Comparison of ENCODE assay signal across 21 cellular contexts in the genomic region with DNA sequence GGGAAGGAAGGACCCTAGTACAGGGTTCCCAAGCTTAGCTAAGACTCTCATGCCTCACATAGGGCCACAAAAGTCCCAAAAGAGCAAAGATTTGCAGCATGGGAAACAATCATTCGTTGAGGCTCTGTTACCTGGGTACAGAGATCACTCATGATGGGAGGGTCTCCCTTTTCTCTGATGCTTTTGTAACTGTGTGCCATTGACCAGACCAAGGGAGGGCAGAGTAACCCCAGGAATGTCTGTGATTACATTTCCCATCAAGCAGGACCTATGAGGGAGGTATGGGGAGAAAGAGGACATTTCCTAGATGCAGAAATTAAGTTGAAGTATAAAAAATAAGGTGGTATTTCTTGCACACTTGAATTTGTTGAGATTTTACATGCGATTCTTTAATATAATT. TPM values are rescaled to one million over a fixed set of nuclear protein-coding genes. Genes with fewer than 3 reads are reported as not detected.
DNase-seq lines count a peak whose midpoint lies in the region; FAIRE-seq and TF ChIP-seq lines count a peak whose summit lies in the region.
"Had no signal": no experiment of that assay in that cellular context is flagged by ENCODE, and none has a peak within 500 bp of the region (broad histone marks: within the 10 kb centered on the region; RNA-seq: fewer than 3 reads in every experiment).

No MANE protein-coding gene starts in this region.

- H3K27me3 Mint-ChIP-seq in neural progenitor cell (ENCODE audit: insufficient read depth, low read depth) = peaks cover 3% of the 10 kb centered on the region
- H3K27me3 Mint-ChIP-seq: CD4-positive, alpha-beta T cell had no signal

- H4K20me1 ChIP-seq in neural progenitor cell (ENCODE audit: low read depth) (no peaks in the 10 kb centered on the region), GM23248 (ENCODE audit: insufficient read depth) (no peaks in the 10 kb centered on the region)
- H4K20me1 ChIP-seq: BLaER1 treated with 17β-estradiol and CSF1 and Interleukin-3, amounts not matched to agents 10 nM and 100 nM had no signal

- H3K4me2 ChIP-seq in neural progenitor cell (no peak overlapping the region), GM23248 (ENCODE audit: unreplicated experiment) (no peak overlapping the region)
- H3K4me2 ChIP-seq: BLaER1 treated with 17β-estradiol and CSF1 and Interleukin-3, amounts not matched to agents 10 nM and 100 nM had no signal

- DNase-seq in DMS 273 (lab: John Stamatoyannopoulos, UW; ENCODE audit: unreplicated experiment) (peak; percentile 9), DMS 273 treated with DMSO at 0.1 percent for 48 hours (lab: John Stamatoyannopoulos, UW) (no peak), HTR-8/SVneo (ENCODE audit: insufficient read length, low spot score) (no peak), SK-N-MC (ENCODE audit: low read depth, low spot score) (no peak), neural progenitor cell (ENCODE audit: low spot score) (no peak), HuH-7 (ENCODE audit: low spot score) (no peak), GM23248 (no peak)
- DNase-seq in NK-92 treated with Interleukin-12 subunit alpha and Interleukin-12 subunit beta, amount 100 ng/mL, for 24 hours (lab: John Stamatoyannopoulos, UW) = no peak
- DNase-seq: AML-193; BE2C; CD4-positive, alpha-beta T cell; CD8-positive, alpha-beta memory T cell; DMS153; DND-41; HCEC 1CT had no signal

- no peak overlapping the region for H3K9ac ChIP-seq in SK-N-MC (ENCODE audit: insufficient read length)
- no peak overlapping the region for H3K9ac ChIP-seq in neural progenitor cell
- no peak overlapping the region for H3K9ac ChIP-seq in GM23248
- H3K9ac ChIP-seq: BLaER1 treated with 17β-estradiol and CSF1 and Interleukin-3, amounts not matched to agents 10 nM and 100 nM had no signal

- in situ Hi-C loops in GM23248 (cut with MboI) = no loop called here

- H3F3A ChIP-seq in neural progenitor cell (ENCODE audit: low read depth) (peaks cover 6% of the 10 kb centered on the region), GM23248 (ENCODE audit: insufficient read depth) (no peaks in the 10 kb centered on the region)

- no peaks in the 10 kb centered on the region for H3K79me2 ChIP-seq in neural progenitor cell (ENCODE audit: low read depth)
- H3K79me2 ChIP-seq in GM23248 (ENCODE audit: insufficient read depth) = no peaks in the 10 kb centered on the region

- H3K36me3 ChIP-seq in SK-N-MC (ENCODE audit: insufficient read depth, low read length) (no peaks in the 10 kb centered on the region), neural progenitor cell (no peaks in the 10 kb centered on the region), GM23248 (ENCODE audit: low read depth) (no peaks in the 10 kb centered on the region)
- H3K36me3 ChIP-seq: BE2C; BLaER1 treated with 17β-estradiol and CSF1 and Interleukin-3, amounts not matched to agents 10 nM and 100 nM had no signal

- no peak for TF ChIP-seq CTCF in neural progenitor cell (IDR thresholded peaks at IDR 0.05)

- peak overlapping the region; percentile 39 for H2AFZ ChIP-seq in neural progenitor cell (replicated peaks)
- no peak overlapping the region for H2AFZ ChIP-seq in GM23248

- H3K27ac Mint-ChIP-seq in neural progenitor cell = no peak overlapping the region
- H3K27ac Mint-ChIP-seq: CD14-positive monocyte; CD4-positive, alpha-beta T cell had no signal

- H3K4me1 ChIP-seq in neural progenitor cell = no peaks in the 10 kb centered on the region
- H3K4me1 ChIP-seq in GM23248 (ENCODE audit: insufficient read depth) = no peaks in the 10 kb centered on the region
- H3K4me1 ChIP-seq: BE2C; BLaER1 treated with 17β-estradiol and CSF1 and Interleukin-3, amounts not matched to agents 10 nM and 100 nM had no signal

- H3K9me2 ChIP-seq in GM23248 (ENCODE audit: insufficient read depth) = no peaks in the 10 kb centered on the region

- H3K9me3 ChIP-seq in SK-N-MC (ENCODE audit: low read depth, low read length) = no peaks in the 10 kb centered on the region
- no peaks in the 10 kb centered on the region for H3K9me3 ChIP-seq in neural progenitor cell (ENCODE audit: low read depth)
- no peaks in the 10 kb centered on the region for H3K9me3 ChIP-seq in GM23248 (ENCODE audit: low read depth)
- H3K9me3 ChIP-seq: BE2C; BLaER1 treated with 17β-estradiol and CSF1 and Interleukin-3, amounts not matched to agents 10 nM and 100 nM had no signal

- no peaks in the 10 kb centered on the region for H3K36me3 Mint-ChIP-seq in neural progenitor cell
- H3K36me3 Mint-ChIP-seq: CD14-positive monocyte; CD8-positive, alpha-beta memory T cell had no signal

- H3K27ac ChIP-seq in SK-N-MC = peak overlapping the region; percentile 60; the same call in 1 of the 2 replicates
- H3K27ac ChIP-seq in neural progenitor cell = no peak overlapping the region
- no peak overlapping the region for H3K27ac ChIP-seq in GM23248
- H3K27ac ChIP-seq: 22Rv1; BLaER1 treated with 17β-estradiol and CSF1 and Interleukin-3, amounts not matched to agents 10 nM and 100 nM had no signal

- 85 to 91% methylated on average over 2 of the region's 2 CpGs for WGBS in GM23248 (ENCODE audit: low coverage in 1 of 2, low lambda C conversion rate in 2 of 2, missing lambda C conversion rate in 2 of 2), 2 experiments

- peak; percentile 59 for FAIRE-seq in HTR-8/SVneo (lab: Jason Lieb, UNC)
- FAIRE-seq: D721Med, GM12892, H54 had no signal

- no peaks in the 10 kb centered on the region for H3K4me1 Mint-ChIP-seq in neural progenitor cell
- H3K4me1 Mint-ChIP-seq: CD14-positive monocyte; CD8-positive, alpha-beta memory T cell had no signal

- no peaks in the 10 kb centered on the region for H3K9me3 Mint-ChIP-seq in neural progenitor cell
- H3K9me3 Mint-ChIP-seq: CD14-positive monocyte; CD4-positive, alpha-beta T cell; CD8-positive, alpha-beta memory T cell had no signal

- H3K27me3 ChIP-seq in neural progenitor cell = no peaks in the 10 kb centered on the region
- no peaks in the 10 kb centered on the region for H3K27me3 ChIP-seq in GM23248 (replicated peaks; ENCODE audit: insufficient read depth)
- H3K27me3 ChIP-seq: BE2C; BLaER1 treated with 17β-estradiol and CSF1 and Interleukin-3, amounts not matched to agents 10 nM and 100 nM had no signal

- H3K4me3 ChIP-seq in SK-N-MC (no peak overlapping the region), neural progenitor cell (no peak overlapping the region), GM23248 (no peak overlapping the region)
- H3K4me3 ChIP-seq: BLaER1 treated with 17β-estradiol and CSF1 and Interleukin-3, amounts not matched to agents 10 nM and 100 nM had no signal

- no peak overlapping the region for H3K4me3 Mint-ChIP-seq in neural progenitor cell
- H3K4me3 Mint-ChIP-seq: CD14-positive monocyte; CD4-positive, alpha-beta T cell; CD8-positive, alpha-beta memory T cell had no signal

RNA-seq across cellular contexts. Expression of a gene that starts 16.4 kb away (rescaled TPM):
- total RNA-seq in neural progenitor cell (ENCODE audit: low replicate concordance) = 191 and 313 TPM in 2 replicates
- 11.0 and 13.5 TPM in 2 replicates for total RNA-seq in GM23248 (2014; rRNA removed; shearing (Covaris generic))
- 15.5 and 17.8 TPM in 2 replicates for polyA plus RNA-seq in GM23248 (2016; fragmentation: Nextera tagmentation; extraction: Ambion mirVana)

Comparison
In these comparisons a context has a peak if more than half of its experiments do, and no peak if none do; other contexts are left out.
1. RNA of a gene that starts 16.4 kb away (total RNA-seq): 191 to 313 TPM in neural progenitor cell; 11.0 to 13.5 TPM in GM23248; every median in the first group is over 10 times any median in the second.